Comparison of ENCODE assay signal across 10 cellular contexts in genomic region chr5:142685418-142686209, GRCh38. TPM values are rescaled to one million over a fixed set of nuclear protein-coding genes. Genes with fewer than 3 reads are reported as not detected.
A peak's percentile ranks its signal among the peaks of the same experiment; 100 is the strongest.
DNase-seq lines count a peak whose midpoint lies in the region; FAIRE-seq and TF ChIP-seq lines count a peak whose summit lies in the region.
"Had no signal": no experiment of that assay in that cellular context is flagged by ENCODE, and none has a peak within 500 bp of the region (broad histone marks: within the 10 kb centered on the region; RNA-seq: fewer than 3 reads in every experiment).

FGF1 (minus strand) TSS chr5:142686090; CDS start chr5:142614127, 71,963 bp downstream.

- H3K23ac ChIP-seq in H1 (ENCODE audit: insufficient read length): no peak within 1 kb of the TSS

- no peak within 1 kb of the TSS for H3K56ac ChIP-seq in H1 (replicated peaks; ENCODE audit: insufficient read length, low read depth, low read length)

- H3K4me3 ChIP-seq in H1 (ENCODE audit: extremely low read depth in 1 of 4, insufficient read depth in 2 of 4, low read depth in 3 of 4, low read length in 4 of 4) (no peak within 1 kb of the TSS), mesodermal cell (ENCODE audit: extremely low read depth, insufficient read depth, low read length, poor library complexity, severe bottlenecking) (no peak within 1 kb of the TSS)

- no peak within 1 kb of the TSS for H4K8ac ChIP-seq in H1 (ENCODE audit: extremely low read depth, insufficient read depth, low read length)

- no peaks in the 10 kb centered on the region for H3K27me3 ChIP-seq in H1 (replicated peaks in 1 of 4; ENCODE audit: control insufficient read depth in 3 of 4, extremely low read depth in 1 of 4, insufficient read depth in 3 of 4, low read length in 3 of 4)

- H3K27me3 Mint-ChIP-seq in type B pancreatic cell: peaks cover 5% of the 10 kb centered on the region

- H2AFZ ChIP-seq in H1 (ENCODE audit: low read length): no peak within 1 kb of the TSS

- TF ChIP-seq EP300 in H1 (IDR thresholded peaks at IDR 0.05; ENCODE audit: borderline replicate concordance in 1 of 2, low read depth in 2 of 2, low read length in 2 of 2): no peak

- no peak for TF ChIP-seq POLR2A in H1 (IDR thresholded peaks at IDR 0.05; ENCODE audit: control extremely low read depth in 1 of 2, low read depth in 2 of 2, low read length in 2 of 2)

- H3K9me3 ChIP-seq in H1 (ENCODE audit: insufficient read depth in 2 of 2, low read depth in 1 of 2, low read length in 1 of 2) (no peaks in the 10 kb centered on the region), mesodermal cell (ENCODE audit: control insufficient read depth, low read length) (no peaks in the 10 kb centered on the region)

- CTCF ChIA-PET in H1 (lab: Charles Lee; ENCODE audit: partially characterized antibody): interaction anchor here (0.5 to 29.7 kb wide), 21 partner anchors 8 to 539 kb away, joined by 3 to 605 read pairs (median 3); no protein-coding TSS in a partner anchor

- peak within 1 kb of the TSS; percentile 77 for H4K5ac ChIP-seq in H1 (ENCODE audit: insufficient read length, low read depth, low read length)

- H3K36me3 Mint-ChIP-seq in type B pancreatic cell: no peaks in the 10 kb centered on the region

- POLR2A ChIA-PET in H1 (lab: Charles Lee; ENCODE audit: partially characterized antibody): interaction anchor here (0.5 to 1.4 kb wide), 4 partner anchors 16 to 147 kb away, joined by 3 to 5 read pairs (median 4); partner anchors contain the start of gene ARHGAP26

- H4K91ac ChIP-seq in H1 (replicated peaks; ENCODE audit: insufficient read length, low read length): peak within 1 kb of the TSS; percentile 77

- peak within 1 kb of the TSS; percentile 53 to 57 for H3K4me2 ChIP-seq in H1 (ENCODE audit: insufficient read depth in 1 of 2, low read depth in 2 of 2, low read length in 2 of 2)

- peaks cover 4% of the 10 kb centered on the region for H3K9me3 Mint-ChIP-seq in type B pancreatic cell
- H3K9me3 Mint-ChIP-seq: activated T-helper 17 cell treated with anti-CD3 and anti-CD28 coated beads, Interleukin-2, amount 50 U/mL, for 72 hours had no signal

- no peak within 1 kb of the TSS for H3K14ac ChIP-seq in H1 (ENCODE audit: insufficient read length)

- no peak within 1 kb of the TSS; a peak in 1 of 7 replicates for H3K9ac ChIP-seq in H1 (replicated peaks in 1 of 4; ENCODE audit: extremely low read depth in 1 of 4, low read depth in 3 of 4, low read length in 3 of 4)

- H2BK20ac ChIP-seq in H1 (ENCODE audit: low read length): peak within 1 kb of the TSS; percentile 91

- H3K4me1 ChIP-seq in H1 (replicated peaks in 1 of 4; ENCODE audit: control insufficient read depth in 3 of 4, insufficient read depth in 4 of 4, low read length in 3 of 4): peaks cover 3 to 33% (median 23%) of the 10 kb centered on the region in 4 experiments
- H3K4me1 ChIP-seq in mesodermal cell (ENCODE audit: control insufficient read depth, insufficient read depth, low read length, poor library complexity, severe bottlenecking): peaks cover 24% of the 10 kb centered on the region

- H3K4me1 Mint-ChIP-seq in type B pancreatic cell (ENCODE audit: unreplicated experiment): peaks cover 25% of the 10 kb centered on the region
- H3K4me1 Mint-ChIP-seq: activated T-helper 17 cell treated with anti-CD3 and anti-CD28 coated beads, Interleukin-2, amount 50 U/mL, for 72 hours had no signal

- no peaks in the 10 kb centered on the region for H3K79me2 ChIP-seq in H1 (ENCODE audit: control insufficient read depth in 1 of 2, insufficient read depth in 2 of 2, low read length in 2 of 2)

- peak within 1 kb of the TSS; percentile 31 for H3K4me3 Mint-ChIP-seq in type B pancreatic cell
- H3K4me3 Mint-ChIP-seq: activated T-helper 17 cell treated with anti-CD3 and anti-CD28 coated beads, Interleukin-2, amount 50 U/mL, for 72 hours had no signal

- peak within 1 kb of the TSS; percentile 31 for H3K27ac Mint-ChIP-seq in type B pancreatic cell
- H3K27ac Mint-ChIP-seq: activated T-helper 17 cell treated with anti-CD3 and anti-CD28 coated beads, Interleukin-2, amount 50 U/mL, for 72 hours had no signal

- peak within 1 kb of the TSS; percentile 76 for H2BK12ac ChIP-seq in H1 (ENCODE audit: low read depth, low read length)

- peak; percentile 53 for DNase-seq in DMS 273 (lab: John Stamatoyannopoulos, UW; ENCODE audit: unreplicated experiment)
- no peak for DNase-seq in DMS 273 treated with DMSO at 0.1 percent for 48 hours (lab: John Stamatoyannopoulos, UW)
- no peak for DNase-seq in H1 (ENCODE audit: low read depth in 1 of 2, low spot score in 2 of 2)
- peak; percentile 27 for DNase-seq in type B pancreatic cell (ENCODE audit: extremely low spot score, unreplicated experiment)
- DNase-seq in mesenteric fat pad (ENCODE audit: low spot score): no peak
- no peak for DNase-seq in NCI-H524 (lab: John Stamatoyannopoulos, UW)
- DNase-seq in NCI-H510A (lab: John Stamatoyannopoulos, UW): no peak

- H3K36me3 ChIP-seq in H1 (ENCODE audit: control insufficient read depth in 2 of 4, insufficient read depth in 4 of 4, low read length in 3 of 4): no peaks in the 10 kb centered on the region
- H3K36me3 ChIP-seq in mesodermal cell (ENCODE audit: control insufficient read depth, insufficient read depth, low read length): no peaks in the 10 kb centered on the region

- H2AK5ac ChIP-seq in H1 (ENCODE audit: low read depth, low read length): peak within 1 kb of the TSS; percentile 49; the same call in 1 of the 2 replicates

- TF ChIP-seq RAD21 in H1 (IDR thresholded peaks at IDR 0.05 in 1 of 2, conservative IDR thresholded peaks at IDR 0.05 in 1 of 2; ENCODE audit: low read depth in 2 of 2, low read length in 2 of 2): no peak

- no peak for FAIRE-seq in H1 (lab: Jason Lieb, UNC)

- H3K4ac ChIP-seq in H1 (replicated peaks; ENCODE audit: insufficient read length, low read depth, low read length): peak within 1 kb of the TSS; percentile 66

- H3K18ac ChIP-seq in H1 (ENCODE audit: extremely low read depth, low read length): peak within 1 kb of the TSS; percentile 42

- peak within 1 kb of the TSS; percentile 37 for H3K27ac ChIP-seq in H1 (ENCODE audit: low read depth, low read length)
- H3K27ac ChIP-seq in mesodermal cell (ENCODE audit: low read depth, low read length, severe bottlenecking): peak within 1 kb of the TSS; percentile 64
- H3K27ac ChIP-seq: 22Rv1 had no signal

- peak within 1 kb of the TSS; percentile 95 for H2BK120ac ChIP-seq in H1 (replicated peaks; ENCODE audit: low read depth, low read length)

- H2BK15ac ChIP-seq in H1 (ENCODE audit: low read length): no peak within 1 kb of the TSS

- 80% methylated on average over 12 of the region's 12 CpGs; no CpG with 5 or more reads in 1 of the 2 experiments for WGBS in H1 (ENCODE audit: extremely low coverage in 1 of 2, insufficient coverage in 1 of 2, insufficient read length in 1 of 2, insufficient replicate concordance in 2 of 2, low coverage in 1 of 2, low lambda C conversion rate in 2 of 2, missing lambda C conversion rate in 1 of 2), 2 experiments
- 67 to 73% methylated on average over 8 of the region's 12 CpGs for WGBS in mesodermal cell (ENCODE audit: insufficient coverage in 2 of 2), 2 experiments

- TF ChIP-seq CTCF in H1 (IDR thresholded peaks at IDR 0.05; ENCODE audit: control extremely low read depth in 1 of 3, insufficient read depth in 1 of 3, low read depth in 1 of 3, low read length in 3 of 3) (no peak), type B pancreatic cell (conservative IDR thresholded peaks at IDR 0.05) (no peak)

- no peaks in the 10 kb centered on the region; the same call in 1 of the 2 replicates for H3K23me2 ChIP-seq in H1 (ENCODE audit: low read depth, low read length)

- no peaks in the 10 kb centered on the region for H3K79me1 ChIP-seq in H1 (ENCODE audit: low read depth, low read length)

- no peaks in the 10 kb centered on the region for H4K20me1 ChIP-seq in H1 (replicated peaks in 1 of 2; ENCODE audit: control insufficient read depth in 1 of 2, insufficient read depth in 2 of 2, low read length in 2 of 2)

- H2BK5ac ChIP-seq in H1 (ENCODE audit: low read depth, low read length): peak within 1 kb of the TSS; percentile 2

TF ChIP-seq in H1, 55 proteins besides CTCF, POLR2A, EP300 and RAD21:
- no peak for TF ChIP-seq CTBP2 (IDR thresholded peaks at IDR 0.05; ENCODE audit: borderline replicate concordance, insufficient read depth, insufficient read length, low read length)
- no peak for TF ChIP-seq NANOG (IDR thresholded peaks at IDR 0.05; ENCODE audit: insufficient read depth, low read depth, low read length, poor library complexity, severe bottlenecking)
- no peak for TF ChIP-seq TCF12 (IDR thresholded peaks at IDR 0.05; ENCODE audit: low read depth, low read length)
- no peak for TF ChIP-seq JUN (IDR thresholded peaks at IDR 0.05; ENCODE audit: low read depth, low read length)

RNA-seq across cellular contexts. Expression of gene FGF1, which starts in this region (rescaled TPM):
- 0.11 and 0.50 TPM in 2 replicates for total RNA-seq in H1 (2021; fragmentation: NEBNext Ultra II Directional; extraction: Animal tissue kit (Norgen Biotek cat#: 25700))
- polyA plus RNA-seq in H1 (2011; rRNA removed): 0.17 and 0.30 TPM in 2 replicates
- polyA plus RNA-seq in H1 (2011; cell fraction: cytosol; rRNA removed): 0.34 TPM
- polyA plus RNA-seq in H1 (2011; cell fraction: nucleus; rRNA removed): 0.30 TPM
- polyA plus RNA-seq in H1 (2012, experiment 1 of 2): 0.15 to 0.66 TPM (median 0.47 TPM) in 4 replicates
- not detected for polyA plus RNA-seq in H1 (2012, experiment 2 of 2)
- polyA plus RNA-seq in H1 (2013, experiment 1 of 2): 0.26 TPM
- 0.61 TPM for polyA plus RNA-seq in H1 (2013, experiment 2 of 2)
- polyA minus RNA-seq in H1 (2011; rRNA and poly(A)+ RNA removed): 0.16 and 0.78 TPM in 2 replicates
- polyA minus RNA-seq in H1 (2011; cell fraction: cytosol; rRNA and poly(A)+ RNA removed): 0.29 TPM
- polyA minus RNA-seq in H1 (2011; cell fraction: nucleus; rRNA and poly(A)+ RNA removed): 1.7 TPM
- 11.1 TPM for polyA plus RNA-seq in mesodermal cell (2013, experiment 1 of 2)
- polyA plus RNA-seq in mesodermal cell (2013, experiment 2 of 2): 6.6 TPM
- 0.12 and 2.7 TPM in 2 replicates for total RNA-seq in type B pancreatic cell (ENCODE audit: low replicate concordance)
- total RNA-seq in mesenteric fat pad: 9.9 TPM
- total RNA-seq: activated T-helper 17 cell treated with anti-CD3 and anti-CD28 coated beads, Interleukin-2, amount 50 U/mL, for 72 hours had no signal

Comparison
In these comparisons a context has a peak if more than half of its experiments do, and no peak if none do; other contexts are left out.
1. DNase-seq: peak in DMS 273 (single experiment) and type B pancreatic cell (single experiment); none in DMS 273 treated with DMSO at 0.1 percent for 48 hours (single experiment), H1 (0 of 2), mesenteric fat pad (single experiment), NCI-H524 (0 of 2) and NCI-H510A (single experiment).